ENCODE assay signal across 11 cellular contexts in the genomic region with DNA sequence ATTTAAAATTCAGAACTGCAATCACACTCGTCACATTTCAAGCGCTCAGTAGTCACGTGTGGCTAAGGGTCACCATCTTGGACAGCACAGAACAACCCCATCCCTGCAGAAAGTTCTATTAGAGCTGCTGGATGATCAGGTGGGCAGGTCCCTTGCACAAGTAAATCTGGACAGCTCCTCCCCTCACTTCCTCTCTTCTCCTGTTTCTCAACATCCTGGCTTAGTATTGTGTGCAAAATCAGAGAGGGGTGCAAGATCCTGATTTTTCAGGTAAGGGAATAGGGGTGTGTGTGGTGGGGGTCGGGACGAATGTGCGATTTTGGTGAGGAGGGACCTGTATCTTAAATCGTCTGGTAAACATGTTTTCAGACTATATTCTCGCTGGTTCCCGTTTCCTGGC. TPM values are rescaled to one million over a fixed set of nuclear protein-coding genes. Genes with fewer than 3 reads are reported as not detected.
DNase-seq lines count a peak whose midpoint lies in the region; ATAC-seq and TF ChIP-seq lines count a peak whose summit lies in the region.
"Had no signal": no experiment of that assay in that cellular context is flagged by ENCODE, and none has a peak within 500 bp of the region (broad histone marks: within the 10 kb centered on the region; RNA-seq: fewer than 3 reads in every experiment).

A gene (plus strand): TSS at position 223 of the 400 bp plus-strand sequence. CDS start 2,512 bp downstream, outside the sequence.

- peaks cover 0 to 4% (median 0%) of the 10 kb centered on the region in 3 donors for H3K36me3 ChIP-seq in tibial artery
- H3K36me3 ChIP-seq in MM.1S (replicated peaks; ENCODE audit: insufficient read depth, low read length), result no peaks in the 10 kb centered on the region
- H3K36me3 ChIP-seq: neural progenitor cell had no signal

- H4K20me1 ChIP-seq in MM.1S (ENCODE audit: insufficient read depth, low read length), result no peaks in the 10 kb centered on the region

- ATAC-seq in GM19328 (IDR thresholded peaks at IDR 0.05; ENCODE audit: unreplicated experiment) (no peak), HG03520 (IDR thresholded peaks at IDR 0.05; ENCODE audit: unreplicated experiment) (no peak)

- CTCF ChIA-PET in activated CD8-positive, alpha-beta memory T cell treated with anti-CD3 and anti-CD28 coated beads for 36 hours (lab: Charles Lee), result interaction anchor here (0.7 to 2.8 kb wide), 5 partner anchors 18 to 149 kb away, joined by 3 to 14 read pairs (median 3); a partner anchor contains a TSS

- DNase-seq in activated CD8-positive, alpha-beta memory T cell treated with anti-CD3 and anti-CD28 coated beads for 24 hours, result no peak
- DNase-seq in coronary artery (ENCODE audit: low spot score) (no peak), mesenteric fat pad (ENCODE audit: low spot score) (no peak), tibial artery (no peak), MM.1S (no peak)
- DNase-seq: erythroblast, PC-9 had no signal

- H3K27me3 ChIP-seq in tibial artery, result no peaks in the 10 kb centered on the region
- no peaks in the 10 kb centered on the region for H3K27me3 ChIP-seq in MM.1S (replicated peaks; ENCODE audit: insufficient read depth, low read length)
- H3K27me3 ChIP-seq: neural progenitor cell had no signal

- intact Hi-C loops in tibial artery (cut with DNase I; ENCODE audit: low total_unique reads), result no loop called here

- H3F3A ChIP-seq in MM.1S (ENCODE audit: insufficient read depth, low read length), result no peaks in the 10 kb centered on the region

- no peaks in the 10 kb centered on the region for H3K9me2 ChIP-seq in MM.1S (replicated peaks; ENCODE audit: insufficient read depth, low read length)

- no peak within 1 kb of the TSS for H2AFZ ChIP-seq in MM.1S (ENCODE audit: low read length)
- H2AFZ ChIP-seq: neural progenitor cell, PC-9 had no signal

- H3K4me2 ChIP-seq in MM.1S (ENCODE audit: low read depth, low read length), result no peak within 1 kb of the TSS
- H3K4me2 ChIP-seq: neural progenitor cell, PC-9 had no signal

- peak within 1 kb of the TSS; percentile 65 for H3K4me3 ChIP-seq in coronary artery
- peak within 1 kb of the TSS; percentile 38 to 46 for H3K4me3 ChIP-seq in tibial artery
- no peak within 1 kb of the TSS for H3K4me3 ChIP-seq in MM.1S (ENCODE audit: low read length)
- H3K4me3 ChIP-seq: neural progenitor cell, PC-9 had no signal

- POLR2A ChIA-PET in activated CD8-positive, alpha-beta memory T cell treated with anti-CD3 and anti-CD28 coated beads for 36 hours (lab: Charles Lee), result interaction anchor here (0.6 to 2.2 kb wide), 5 partner anchors 47 to 1066 kb away, joined by 3 to 15 read pairs (median 4); a partner anchor contains a TSS

- H3K27ac ChIP-seq in coronary artery, result peak within 1 kb of the TSS in 1 of 2 donors; percentile 79
- H3K27ac ChIP-seq in tibial artery, result no peak within 1 kb of the TSS
- H3K27ac ChIP-seq in MM.1S (ENCODE audit: low read length), result no peak within 1 kb of the TSS
- H3K27ac ChIP-seq: neural progenitor cell, PC-9 had no signal

- H3K79me2 ChIP-seq in MM.1S (ENCODE audit: low read length), result no peaks in the 10 kb centered on the region

- H3K9ac ChIP-seq in MM.1S (ENCODE audit: low read length), result no peak within 1 kb of the TSS
- H3K9ac ChIP-seq: neural progenitor cell had no signal

- H3K9me3 ChIP-seq in tibial artery (no peaks in the 10 kb centered on the region), MM.1S (replicated peaks; ENCODE audit: insufficient read depth, low read length) (no peaks in the 10 kb centered on the region)

- TF ChIP-seq CTCF in coronary artery (IDR thresholded peaks at IDR 0.05), result no peak
- no peak for TF ChIP-seq CTCF in tibial artery (IDR thresholded peaks at IDR 0.05)
- TF ChIP-seq CTCF in MM.1S (IDR thresholded peaks at IDR 0.05; ENCODE audit: low read length), result no peak

- H3K4me1 ChIP-seq in tibial artery (no peaks in the 10 kb centered on the region), MM.1S (ENCODE audit: low read length) (no peaks in the 10 kb centered on the region)
- H3K4me1 ChIP-seq: neural progenitor cell had no signal

RNA-seq across cellular contexts. Expression of the gene that starts here (rescaled TPM):
- 10 to 100 TPM; 26.3 to 30.9 TPM for total RNA-seq in activated CD8-positive, alpha-beta memory T cell treated with anti-CD3 and anti-CD28 coated beads for 36 hours
- 49.4 TPM for total RNA-seq in mesenteric fat pad
- total RNA-seq: PC-9 had no signal
